ENCODE assay signal across 1 cellular context in the genomic region with DNA sequence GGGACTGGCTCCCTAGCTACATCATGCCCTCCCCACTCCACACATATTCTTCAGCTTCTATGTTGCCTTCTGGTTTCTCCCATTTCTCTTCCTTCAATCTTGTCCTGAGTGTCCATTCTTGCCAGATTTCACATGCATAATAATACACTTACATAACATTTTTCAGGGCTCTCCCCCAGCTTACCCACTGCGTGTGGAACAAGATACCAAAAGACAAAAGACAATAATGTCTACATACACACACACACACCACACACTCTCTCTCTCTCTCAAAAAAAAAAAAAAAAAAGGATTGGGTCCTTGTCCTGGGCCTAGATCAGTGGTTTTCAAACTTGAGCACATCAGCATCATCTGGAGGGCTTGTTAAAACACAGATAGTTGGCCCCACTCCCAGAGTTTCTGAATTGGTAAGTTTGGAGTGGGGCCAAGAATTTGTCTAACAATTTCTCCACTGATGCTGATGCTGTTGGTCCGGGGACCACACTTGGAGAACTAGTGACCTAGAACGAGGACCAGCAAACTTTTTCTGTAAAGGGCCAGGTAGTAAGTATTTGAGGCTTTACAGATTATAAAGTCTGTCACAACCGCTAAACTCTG.
A peak's percentile ranks its signal among the peaks of the same experiment; 100 is the strongest.
TF ChIP-seq lines count a peak whose summit lies in the region.

No MANE protein-coding gene starts in this region.

TF ChIP-seq in K562, 482 proteins besides CTCF, POLR2A, EP300 and RAD21:
- TF ChIP-seq MTA1 (IDR thresholded peaks at IDR 0.05; ENCODE audit: borderline replicate concordance) (no peak), NFIC (IDR thresholded peaks at IDR 0.05) (0 out of 2 replicates have a peak, but pooled peaks have one; percentile 31)
